19 cellular contexts compared by ENCODE assay signal in the genomic region with DNA sequence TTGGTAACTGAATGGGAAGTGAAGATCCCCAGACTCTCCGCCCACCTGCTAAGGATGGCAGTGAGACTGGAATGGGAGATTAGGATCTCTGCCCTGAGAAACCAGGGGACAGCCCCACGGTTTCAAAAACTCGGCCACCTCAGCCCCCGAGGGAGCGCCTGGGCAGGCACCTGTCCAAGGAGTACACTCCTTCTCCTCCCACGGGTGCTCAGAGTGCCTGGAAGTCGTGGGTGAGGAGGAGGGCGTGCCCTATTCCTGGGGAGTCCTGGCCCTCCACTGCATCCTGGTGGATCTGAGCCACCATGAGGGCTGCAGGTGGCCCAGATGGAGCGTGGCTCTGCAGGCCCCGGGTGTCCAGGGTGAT.
DNase-seq lines count a peak whose midpoint lies in the region; ATAC-seq and TF ChIP-seq lines count a peak whose summit lies in the region.
"Had no signal": no experiment of that assay in that cellular context is flagged by ENCODE, and none has a peak within 500 bp of the region (broad histone marks: within the 10 kb centered on the region; RNA-seq: fewer than 3 reads in every experiment).

No MANE protein-coding gene starts in this region.

- H3K4ac ChIP-seq in neuronal stem cell (ENCODE audit: low read length) = no peak overlapping the region

- no peaks in the 10 kb centered on the region for H3K4me1 ChIP-seq in Panc1 (ENCODE audit: control insufficient read depth, insufficient read depth, low read length)
- peaks cover 0 to 16% of the 10 kb centered on the region in 2 donors for H3K4me1 ChIP-seq in neuronal stem cell (ENCODE audit: control insufficient read depth in 2 of 2, insufficient read depth in 1 of 2, low read depth in 1 of 2, low read length in 2 of 2)
- no peaks in the 10 kb centered on the region for H3K4me1 ChIP-seq in uterus
- H3K4me1 ChIP-seq in thyroid gland = no peaks in the 10 kb centered on the region
- H3K4me1 ChIP-seq: BE2C had no signal

- no peak overlapping the region for H4K8ac ChIP-seq in neuronal stem cell (ENCODE audit: low read depth, low read length)

- TF ChIP-seq POLR2A in uterus (IDR thresholded peaks at IDR 0.05) (no peak), thyroid gland (IDR thresholded peaks at IDR 0.05) (no peak)

- H3K9ac ChIP-seq in neuronal stem cell (ENCODE audit: low read depth, low read length, poor library complexity) = peak overlapping the region; percentile 44

- H2AK5ac ChIP-seq in neuronal stem cell (ENCODE audit: low read depth, low read length) = peak overlapping the region; percentile 35

- no peak overlapping the region for H3K23ac ChIP-seq in neuronal stem cell (ENCODE audit: low read depth, low read length, poor library complexity)

- TF ChIP-seq CTCF in Panc1 (IDR thresholded peaks at IDR 0.05) = no peak
- no peak for TF ChIP-seq CTCF in uterus (IDR thresholded peaks at IDR 0.05)
- TF ChIP-seq CTCF in thyroid gland (IDR thresholded peaks at IDR 0.05) = no peak

- ATAC-seq in Panc1 = peak; percentile 23; the same call in 1 of the 2 replicates
- ATAC-seq: K562 had no signal

- POLR2A ChIA-PET in Panc1 (lab: Charles Lee) = no interaction called here

- H4K91ac ChIP-seq in neuronal stem cell (ENCODE audit: low read depth, low read length, poor library complexity) = no peak overlapping the region

- H2AFZ ChIP-seq in neuronal stem cell (ENCODE audit: low read length) = no peak overlapping the region

- H3K18ac ChIP-seq in neuronal stem cell (ENCODE audit: low read length) = peak overlapping the region; percentile 64

- H3K79me1 ChIP-seq in neuronal stem cell (ENCODE audit: low read depth, low read length) = no peaks in the 10 kb centered on the region

- peak overlapping the region; percentile 18 for H2BK15ac ChIP-seq in neuronal stem cell (ENCODE audit: low read length)

- H3K9me3 ChIP-seq in Panc1 (ENCODE audit: control insufficient read depth, insufficient read depth, low read depth, low read length) (no peaks in the 10 kb centered on the region), neuronal stem cell (replicated peaks in 1 of 2; ENCODE audit: control insufficient read depth in 2 of 2, insufficient read depth in 1 of 2, low read depth in 1 of 2, low read length in 2 of 2) (no peaks in the 10 kb centered on the region), uterus (no peaks in the 10 kb centered on the region), thyroid gland (no peaks in the 10 kb centered on the region)
- H3K9me3 ChIP-seq: BE2C had no signal

- peak overlapping the region; percentile 54 for H2BK120ac ChIP-seq in neuronal stem cell (ENCODE audit: low read depth, low read length)

- no peak overlapping the region for H2BK5ac ChIP-seq in neuronal stem cell (ENCODE audit: low read length)

- H3K14ac ChIP-seq in neuronal stem cell (ENCODE audit: low read length) = no peak overlapping the region

- H3K4me2 ChIP-seq in neuronal stem cell (ENCODE audit: insufficient read depth, low read length, poor library complexity, severe bottlenecking) = no peak overlapping the region

- no TSS peak for BruUV-seq in Panc1 (replicated peaks; lab: Mats Ljungman, UMichigan)

- WGBS in neuronal stem cell (ENCODE audit: extremely low coverage in 2 of 2, insufficient read length in 2 of 2, insufficient replicate concordance in 1 of 2), 2 donors = no CpG with 5 or more reads among the region's 10 CpGs
- 55 to 67% methylated on average over 9 to 10 of the region's 10 CpGs for WGBS in thyroid gland, 2 donors

- H3K27me3 ChIP-seq in Panc1 (ENCODE audit: control insufficient read depth, insufficient read depth, low read length) (no peaks in the 10 kb centered on the region), neuronal stem cell (ENCODE audit: control insufficient read depth in 3 of 3, insufficient read depth in 3 of 3, low read depth in 1 of 3, low read length in 3 of 3) (no peaks in the 10 kb centered on the region), uterus (no peaks in the 10 kb centered on the region), thyroid gland (no peaks in the 10 kb centered on the region)
- H3K27me3 ChIP-seq: BE2C had no signal

- no peak overlapping the region for H2BK12ac ChIP-seq in neuronal stem cell (ENCODE audit: low read length)

- H3K27ac ChIP-seq in Panc1 (ENCODE audit: low read length) = no peak overlapping the region
- H3K27ac ChIP-seq in neuronal stem cell (replicated peaks; ENCODE audit: low read length) = no peak overlapping the region
- no peak overlapping the region for H3K27ac ChIP-seq in uterus
- H3K27ac ChIP-seq in thyroid gland = no peak overlapping the region
- H3K27ac ChIP-seq: HL-60 had no signal

- H3K36me3 ChIP-seq in Panc1 (ENCODE audit: control insufficient read depth, insufficient read depth, low read length) (no peaks in the 10 kb centered on the region), neuronal stem cell (replicated peaks in 1 of 2; ENCODE audit: control insufficient read depth in 2 of 2, insufficient read depth in 2 of 2, low read length in 2 of 2) (peaks cover 2 to 46% of the 10 kb centered on the region in 2 donors), uterus (no peaks in the 10 kb centered on the region), thyroid gland (no peaks in the 10 kb centered on the region)

- CTCF ChIA-PET in Panc1 (lab: Charles Lee) = no interaction called here

- DNase-seq in Panc1 (ENCODE audit: low read depth, low spot score) = no peak
- peak; percentile 22 for DNase-seq in iPS-NIHi11 (ENCODE audit: low spot score)
- DNase-seq in neuronal stem cell (ENCODE audit: low spot score) = no peak
- DNase-seq in uterus = no peak
- no peak for DNase-seq in thyroid gland
- no peak for DNase-seq in GM19238 (ENCODE audit: insufficient read length, low spot score)
- DNase-seq in hippocampal formation (lab: John Stamatoyannopoulos, UW) = no peak
- DNase-seq: ACHN; BE2C; C1 segment of cervical spinal cord; CD4-positive, CD25-positive, alpha-beta regulatory T cell; CD8-positive, alpha-beta memory T cell; COR-L47; GDM1; GOT3; H9; IMR-90 had no signal

- in situ Hi-C loops in Panc1 (cut with HindIII; ENCODE audit: low pct_unique_long_range_greater_than_20kb, low sequenced_read_pairs) = no loop called here

- intact Hi-C loops in Panc1 (cut with micrococcal nuclease; ENCODE audit: unreplicated experiment) (no loop called here), uterus (cut with DNase I; ENCODE audit: low total_unique reads) (no loop called here), thyroid gland (cut with DNase I) (no loop called here)

- H3K4me3 ChIP-seq in Panc1 (ENCODE audit: low read depth in 2 of 2, low read length in 2 of 2) (no peak overlapping the region), neuronal stem cell (ENCODE audit: low read length in 2 of 2) (no peak overlapping the region), uterus (no peak overlapping the region), thyroid gland (replicated peaks in 1 of 3) (no peak overlapping the region)
- H3K4me3 ChIP-seq: K562 had no signal
